8 cellular contexts compared by ENCODE assay signal in genomic region chr12:113144771-113145170, GRCh38. TPM values are rescaled to one million over a fixed set of nuclear protein-coding genes. Genes with fewer than 3 reads are reported as not detected.
"Had no signal": no experiment of that assay in that cellular context is flagged by ENCODE, and none has a peak within 500 bp of the region (broad histone marks: within the 10 kb centered on the region; RNA-seq: fewer than 3 reads in every experiment).

No MANE protein-coding gene starts in this region.

- DNase-seq: IMR-90, KBM-7, KG1 had no signal

- H3K4me3 Mint-ChIP-seq: IgD-negative memory B cell had no signal

- H3K4me3 ChIP-seq: K562 had no signal

- ATAC-seq: HepG2, K562 had no signal

- H3K27ac Mint-ChIP-seq: IgD-negative memory B cell had no signal

- H3K27ac ChIP-seq: KMS-11 had no signal

- H3K4me2 ChIP-seq: KMS-11 had no signal

- H3K36me3 Mint-ChIP-seq: IgD-negative memory B cell had no signal

RNA-seq across cellular contexts. Expression of gene CFAP73, which starts 4.8 kb away (rescaled TPM):
- total RNA-seq: HepG2, HT1080, IMR-90, K562 had no signal
- polyA plus RNA-seq: HepG2, IgD-negative memory B cell, IMR-90, K562 had no signal

RNA-seq across cellular contexts. Expression of gene RASAL1, which starts 9.2 kb away (rescaled TPM):
- total RNA-seq: HepG2, HT1080, IMR-90 had no signal
- polyA plus RNA-seq: HepG2, IgD-negative memory B cell, IMR-90 had no signal
